Comparison of ENCODE assay signal across 1 cellular context in genomic region chr9:31574006-31574750, GRCh38.
TF ChIP-seq lines count a peak whose summit lies in the region.

No MANE protein-coding gene starts in this region.

TF ChIP-seq in GM23338, 12 proteins besides CTCF, POLR2A, EP300 and RAD21:
- no peak for TF ChIP-seq POLR2AphosphoS5 (IDR thresholded peaks at IDR 0.05; ENCODE audit: low read depth)
- no peak for TF ChIP-seq REST (IDR thresholded peaks at IDR 0.05; ENCODE audit: unreplicated experiment)
- TF ChIP-seq ZNF114 (CRISPR knock-in tag; IDR thresholded peaks at IDR 0.05), result no peak
- no peak for TF ChIP-seq EZH2 (IDR thresholded peaks at IDR 0.05; ENCODE audit: low read depth, unreplicated experiment)
- TF ChIP-seq ZNF331 (CRISPR knock-in tag; IDR thresholded peaks at IDR 0.05; ENCODE audit: low read depth), result no peak
- TF ChIP-seq CREB1 (CRISPR knock-in tag; IDR thresholded peaks at IDR 0.05; ENCODE audit: low read depth), result no peak
- no peak for TF ChIP-seq ZNF462 (CRISPR knock-in tag; IDR thresholded peaks at IDR 0.05)
- no peak for TF ChIP-seq EZH2phosphoT487 (IDR thresholded peaks at IDR 0.05; ENCODE audit: unreplicated experiment)
- TF ChIP-seq STAT1 (IDR thresholded peaks at IDR 0.05; ENCODE audit: unreplicated experiment), result no peak
- no peak for TF ChIP-seq NANOG (IDR thresholded peaks at IDR 0.05; ENCODE audit: borderline replicate concordance)
- TF ChIP-seq ETS1 (IDR thresholded peaks at IDR 0.05), result no peak
- no peak for TF ChIP-seq JUNB (IDR thresholded peaks at IDR 0.05; ENCODE audit: unreplicated experiment)
